ENCODE assay signal across 17 cellular contexts in the genomic region with DNA sequence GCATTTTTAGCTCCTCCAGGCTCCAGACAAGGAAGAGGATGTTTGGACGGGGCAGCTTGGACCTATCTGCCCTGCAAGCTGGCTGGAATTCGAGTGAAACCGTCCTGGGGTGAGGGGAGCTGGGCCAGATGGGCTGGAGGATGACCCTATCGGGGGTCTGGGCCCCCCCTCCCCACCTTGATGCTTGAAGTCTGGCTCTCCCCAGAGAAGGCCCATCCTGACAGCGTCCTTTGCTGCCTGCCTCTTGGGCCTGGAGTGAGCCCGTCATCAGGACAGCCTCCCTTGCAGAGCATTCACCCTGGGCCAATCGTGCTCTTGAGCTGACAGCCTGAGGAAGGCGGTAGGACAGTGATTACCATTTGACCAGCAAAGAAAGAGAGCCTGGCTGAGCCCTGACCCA.
"Had no signal": no experiment of that assay in that cellular context is flagged by ENCODE, and none has a peak within 500 bp of the region (broad histone marks: within the 10 kb centered on the region; RNA-seq: fewer than 3 reads in every experiment).

No MANE protein-coding gene starts in this region.

- ATAC-seq: activated T-cell treated with anti-CD3 and anti-CD28 coated beads, Interleukin-2, amount 50 U/mL, for 72 hours; esophagus mucosa; left colon; naive thymus-derived CD8-positive, alpha-beta T cell had no signal

- H3K27me3 ChIP-seq: testis had no signal

- H3K4me3 Mint-ChIP-seq: activated CD4-positive, alpha-beta T cell treated with anti-CD3 and anti-CD28 coated beads, Interleukin-2, amount 10 ng/mL, durations not matched to agents 24 days and 14 days; activated naive CD8-positive, alpha-beta T cell treated with anti-CD3 and anti-CD28 coated beads for 36 hours; activated T-cell treated with anti-CD3 and anti-CD28 coated beads, Interleukin-2, amount 50 U/mL, for 72 hours; naive thymus-derived CD8-positive, alpha-beta T cell; stimulated activated naive CD8-positive, alpha-beta T cell treated with anti-CD3 and anti-CD28 coated beads, Interleukin-15, Interleukin-2, amounts not matched to agents 100 ng/mL and 50 ng/mL, for 24 hours; T-helper 1 cell treated with Interleukin-12 subunit alpha and Interleukin-12 subunit beta and Interleukin-4 antibody, amounts not matched to agents 30 μg/mL and 1 μg/mL, for 36 hours had no signal

- H3K4me3 ChIP-seq: testis had no signal

- H3K9me3 ChIP-seq: testis had no signal

- DNase-seq: activated CD4-positive, alpha-beta T cell treated with anti-CD3 and anti-CD28 coated beads, Interleukin-2, amount 10 ng/mL, durations not matched to agents 24 days and 14 days; activated CD4-positive, CD25-positive, alpha-beta regulatory T cell; activated CD8-positive, alpha-beta memory T cell treated with anti-CD3 and anti-CD28 coated beads, Interleukin-2, amount 50 U/mL, for 48 hours; activated gamma-delta T cell; activated naive CD8-positive, alpha-beta T cell treated with anti-CD3 and anti-CD28 coated beads for 36 hours; activated T-cell treated with anti-CD3 and anti-CD28 coated beads, Interleukin-2, amount 50 U/mL, for 72 hours; amygdala; left colon; mammary epithelial cell; naive thymus-derived CD8-positive, alpha-beta T cell; small intestine; stimulated activated CD4-positive, alpha-beta T cell treated with anti-CD3 and anti-CD28 coated beads, Interleukin-4, amount 100 ng/mL, for 24 hours; testis had no signal

- H3K27ac Mint-ChIP-seq: activated CD4-positive, alpha-beta T cell treated with anti-CD3 and anti-CD28 coated beads, Interleukin-2, amount 10 ng/mL, durations not matched to agents 24 days and 14 days; activated naive CD8-positive, alpha-beta T cell treated with anti-CD3 and anti-CD28 coated beads for 36 hours; activated T-cell treated with anti-CD3 and anti-CD28 coated beads, Interleukin-2, amount 50 U/mL, for 72 hours; naive thymus-derived CD8-positive, alpha-beta T cell; stimulated activated naive CD8-positive, alpha-beta T cell treated with anti-CD3 and anti-CD28 coated beads, Interleukin-15, Interleukin-2, amounts not matched to agents 100 ng/mL and 50 ng/mL, for 24 hours; T-helper 1 cell treated with Interleukin-12 subunit alpha and Interleukin-12 subunit beta and Interleukin-4 antibody, amounts not matched to agents 30 μg/mL and 1 μg/mL, for 36 hours had no signal

- H3K36me3 Mint-ChIP-seq: activated naive CD8-positive, alpha-beta T cell treated with anti-CD3 and anti-CD28 coated beads for 36 hours; brain had no signal

- H3K9me3 Mint-ChIP-seq: activated CD4-positive, alpha-beta T cell treated with anti-CD3 and anti-CD28 coated beads, Interleukin-2, amount 10 ng/mL, durations not matched to agents 24 days and 14 days; activated naive CD8-positive, alpha-beta T cell treated with anti-CD3 and anti-CD28 coated beads for 36 hours; activated T-cell treated with anti-CD3 and anti-CD28 coated beads, Interleukin-2, amount 50 U/mL, for 72 hours; naive thymus-derived CD8-positive, alpha-beta T cell; stimulated activated naive CD8-positive, alpha-beta T cell treated with anti-CD3 and anti-CD28 coated beads, Interleukin-15, Interleukin-2, amounts not matched to agents 100 ng/mL and 50 ng/mL, for 24 hours; T-helper 1 cell treated with Interleukin-12 subunit alpha and Interleukin-12 subunit beta and Interleukin-4 antibody, amounts not matched to agents 30 μg/mL and 1 μg/mL, for 36 hours had no signal

- H3K27ac ChIP-seq: testis had no signal
